Comparison of ENCODE assay signal across 26 cellular contexts in genomic region chr2:44286119-44286883, GRCh38. TPM values are rescaled to one million over a fixed set of nuclear protein-coding genes. Genes with fewer than 3 reads are reported as not detected.
DNase-seq lines count a peak whose midpoint lies in the region; ATAC-seq and TF ChIP-seq lines count a peak whose summit lies in the region.
"Had no signal": no experiment of that assay in that cellular context is flagged by ENCODE, and none has a peak within 500 bp of the region (broad histone marks: within the 10 kb centered on the region; RNA-seq: fewer than 3 reads in every experiment).

No MANE protein-coding gene starts in this region.

- H4K20me1 ChIP-seq in BLaER1, result no peaks in the 10 kb centered on the region
- no peaks in the 10 kb centered on the region for H4K20me1 ChIP-seq in hepatocyte (ENCODE audit: insufficient read depth, poor library complexity, severe bottlenecking)
- H4K20me1 ChIP-seq in mammary epithelial cell (ENCODE audit: insufficient read depth, low read length), result no peaks in the 10 kb centered on the region
- no peaks in the 10 kb centered on the region for H4K20me1 ChIP-seq in smooth muscle cell (ENCODE audit: low read depth)
- H4K20me1 ChIP-seq: BLaER1 treated with 17β-estradiol and CSF1 and Interleukin-3, amounts not matched to agents 10 nM and 100 nM had no signal

- DNase-seq in Panc1 (ENCODE audit: low read depth, low spot score), result no peak
- no peak for DNase-seq in hepatocyte (ENCODE audit: low spot score)
- DNase-seq in mammary epithelial cell, result no peak
- no peak for DNase-seq in COLO668 (lab: John Stamatoyannopoulos, UW; ENCODE audit: unreplicated experiment)
- no peak for DNase-seq in smooth muscle cell (lab: John Stamatoyannopoulos, UW; ENCODE audit: unreplicated experiment)
- DNase-seq in RPMI8226, result no peak
- DNase-seq: CD4-positive, alpha-beta T cell; COR-L47; DMS 273 treated with DMSO at 0.1 percent for 48 hours; DMS79; EL; GDM1; H9; Karpas-422; NCI-H1092; NCI-H1417 treated with DMSO at 0.1 percent for 48 hours; NCI-H187; NCI-H524; NCI-H774; SHP77 had no signal

- WGBS in hepatocyte (ENCODE audit: low lambda C conversion rate, missing lambda C conversion rate), result 96% methylated on average over 26 of the region's 26 CpGs
- 95% methylated on average over 19 of the region's 26 CpGs for WGBS in mammary epithelial cell (ENCODE audit: low coverage, missing lambda C conversion rate)
- 96% methylated on average over 26 of the region's 26 CpGs for WGBS in smooth muscle cell (ENCODE audit: low lambda C conversion rate)

- H3K36me3 Mint-ChIP-seq in nephron (ENCODE audit: low read depth), result peaks cover 3% of the 10 kb centered on the region

- H3K27ac ChIP-seq in BLaER1 (no peak overlapping the region), Panc1 (ENCODE audit: low read length) (peak overlapping the region; percentile 64), hepatocyte (peak overlapping the region; percentile 60), mammary epithelial cell (ENCODE audit: insufficient read depth, low read depth, low read length) (no peak overlapping the region), smooth muscle cell (ENCODE audit: low read depth) (no peak overlapping the region)
- H3K27ac ChIP-seq: BLaER1 treated with 17β-estradiol and CSF1 and Interleukin-3, amounts not matched to agents 10 nM and 100 nM; RWPE1 had no signal

- H3K79me2 ChIP-seq in hepatocyte (no peaks in the 10 kb centered on the region), mammary epithelial cell (ENCODE audit: insufficient read depth, low read length) (no peaks in the 10 kb centered on the region), smooth muscle cell (ENCODE audit: low read depth) (no peaks in the 10 kb centered on the region)

- H3F3A ChIP-seq in smooth muscle cell (ENCODE audit: low read depth), result peaks cover 7% of the 10 kb centered on the region

- CTCF ChIA-PET in Panc1 (lab: Charles Lee), result interaction anchor here (1.2 kb wide), 1 partner anchor 8 kb away, joined by 5 read pairs; no protein-coding TSS in a partner anchor
- CTCF ChIA-PET in mammary epithelial cell (lab: Charles Lee; ENCODE audit: low non-redundant PET), result no interaction called here

- no peak overlapping the region for H2AFZ ChIP-seq in hepatocyte
- no peak overlapping the region for H2AFZ ChIP-seq in mammary epithelial cell (ENCODE audit: low read depth, low read length)
- no peak overlapping the region for H2AFZ ChIP-seq in smooth muscle cell (ENCODE audit: low read depth)

- intact Hi-C loops in Panc1 (cut with micrococcal nuclease; ENCODE audit: unreplicated experiment), result no loop called here
- intact Hi-C loops in mammary epithelial cell (cut with micrococcal nuclease), result no loop called here

- dilution Hi-C loops in mammary epithelial cell (cut with HindIII; ENCODE audit: low sequenced_read_pairs), result no loop called here

- H3K27me3 ChIP-seq in BLaER1 (no peaks in the 10 kb centered on the region), Panc1 (ENCODE audit: control insufficient read depth, insufficient read depth, low read length) (no peaks in the 10 kb centered on the region), hepatocyte (no peaks in the 10 kb centered on the region), mammary epithelial cell (ENCODE audit: insufficient read depth, low read length) (no peaks in the 10 kb centered on the region), smooth muscle cell (ENCODE audit: low read depth) (no peaks in the 10 kb centered on the region)
- H3K27me3 ChIP-seq: BLaER1 treated with 17β-estradiol and CSF1 and Interleukin-3, amounts not matched to agents 10 nM and 100 nM had no signal

- H3K9me3 ChIP-seq in BLaER1 (no peaks in the 10 kb centered on the region), Panc1 (ENCODE audit: control insufficient read depth, insufficient read depth, low read depth, low read length) (no peaks in the 10 kb centered on the region), hepatocyte (ENCODE audit: low read depth) (no peaks in the 10 kb centered on the region), mammary epithelial cell (replicated peaks; ENCODE audit: insufficient read depth, low read length) (no peaks in the 10 kb centered on the region), smooth muscle cell (replicated peaks; ENCODE audit: low read depth) (no peaks in the 10 kb centered on the region)
- H3K9me3 ChIP-seq: BLaER1 treated with 17β-estradiol and CSF1 and Interleukin-3, amounts not matched to agents 10 nM and 100 nM had no signal

- no peak overlapping the region for H3K4me3 ChIP-seq in BLaER1
- no peak overlapping the region for H3K4me3 ChIP-seq in Panc1 (ENCODE audit: low read depth in 2 of 2, low read length in 2 of 2)
- no peak overlapping the region for H3K4me3 ChIP-seq in hepatocyte
- no peak overlapping the region for H3K4me3 ChIP-seq in mammary epithelial cell (replicated peaks in 1 of 3; ENCODE audit: insufficient read depth in 1 of 3, low read depth in 2 of 3, low read length in 3 of 3)
- H3K4me3 ChIP-seq in smooth muscle cell, result no peak overlapping the region
- H3K4me3 ChIP-seq: BLaER1 treated with 17β-estradiol and CSF1 and Interleukin-3, amounts not matched to agents 10 nM and 100 nM; GM12878; GM23338 had no signal

- no peak for TF ChIP-seq CTCF in Panc1 (IDR thresholded peaks at IDR 0.05)
- no peak for TF ChIP-seq CTCF in hepatocyte (IDR thresholded peaks at IDR 0.05; ENCODE audit: poor library complexity)
- TF ChIP-seq CTCF in nephron (IDR thresholded peaks at IDR 0.05; ENCODE audit: unreplicated experiment in 3 of 3), result no peak
- no peak for TF ChIP-seq CTCF in mammary epithelial cell (conservative IDR thresholded peaks at IDR 0.05 in 1 of 2, IDR thresholded peaks at IDR 0.05 in 1 of 2; ENCODE audit: extremely low read depth in 1 of 2, insufficient read depth in 1 of 2, low read depth in 1 of 2, low read length in 2 of 2)
- no peak for TF ChIP-seq CTCF in smooth muscle cell (IDR thresholded peaks at IDR 0.05; ENCODE audit: borderline replicate concordance, insufficient read depth, poor library complexity, severe bottlenecking)

- H3K4me1 ChIP-seq in BLaER1 (peaks cover 20% of the 10 kb centered on the region), Panc1 (ENCODE audit: control insufficient read depth, insufficient read depth, low read length) (0 out of 2 replicates have a peak, but pooled peaks cover 3% of the 10 kb centered on the region), hepatocyte (ENCODE audit: insufficient read depth) (peaks cover 5% of the 10 kb centered on the region), mammary epithelial cell (ENCODE audit: insufficient read depth, low read length) (peaks cover 10% of the 10 kb centered on the region), smooth muscle cell (ENCODE audit: low read depth) (peaks cover 10% of the 10 kb centered on the region)

- H3K9ac ChIP-seq in BLaER1, result no peak overlapping the region
- no peak overlapping the region for H3K9ac ChIP-seq in mammary epithelial cell (ENCODE audit: insufficient read depth, low read length)
- no peak overlapping the region for H3K9ac ChIP-seq in smooth muscle cell (ENCODE audit: low read depth)
- H3K9ac ChIP-seq: BLaER1 treated with 17β-estradiol and CSF1 and Interleukin-3, amounts not matched to agents 10 nM and 100 nM had no signal

- BruUV-seq in Panc1 (replicated peaks; lab: Mats Ljungman, UMichigan) (no TSS peak), mammary epithelial cell (replicated peaks; lab: Mats Ljungman, UMichigan) (no TSS peak)

- no peaks in the 10 kb centered on the region for H3K36me3 ChIP-seq in BLaER1
- no peaks in the 10 kb centered on the region for H3K36me3 ChIP-seq in Panc1 (ENCODE audit: control insufficient read depth, insufficient read depth, low read length)
- no peaks in the 10 kb centered on the region for H3K36me3 ChIP-seq in hepatocyte (replicated peaks; ENCODE audit: insufficient read depth, low read depth)
- H3K36me3 ChIP-seq in mammary epithelial cell (ENCODE audit: insufficient read depth, low read length), result no peaks in the 10 kb centered on the region
- no peaks in the 10 kb centered on the region for H3K36me3 ChIP-seq in smooth muscle cell (ENCODE audit: low read depth)
- H3K36me3 ChIP-seq: BLaER1 treated with 17β-estradiol and CSF1 and Interleukin-3, amounts not matched to agents 10 nM and 100 nM had no signal

- no peaks in the 10 kb centered on the region for H3K9me3 Mint-ChIP-seq in nephron
- H3K9me3 Mint-ChIP-seq: CD4-positive, alpha-beta T cell; GM23338; H9 had no signal

- no peak; the same call in 1 of the 2 replicates for ATAC-seq in Panc1
- ATAC-seq: GM12878, GM23338 had no signal

- H3K4me1 Mint-ChIP-seq in nephron, result peaks cover 7% of the 10 kb centered on the region

- H3K4me3 Mint-ChIP-seq in nephron, result no peak overlapping the region
- H3K4me3 Mint-ChIP-seq: CD4-positive, alpha-beta T cell; GM23338; H9 had no signal

- H3K4me2 ChIP-seq in BLaER1 (peak overlapping the region; percentile 34), hepatocyte (no peak overlapping the region), mammary epithelial cell (ENCODE audit: insufficient read depth, low read depth, low read length) (no peak overlapping the region), smooth muscle cell (no peak overlapping the region)
- H3K4me2 ChIP-seq: GM23338 had no signal

- in situ Hi-C loops in Panc1 (cut with HindIII; ENCODE audit: low pct_unique_long_range_greater_than_20kb, low sequenced_read_pairs), result no loop called here
- in situ Hi-C loops in mammary epithelial cell (cut with MboI; ENCODE audit: low sequenced_read_pairs in 2 of 2), result no loop called here

- no peaks in the 10 kb centered on the region for H3K9me2 ChIP-seq in hepatocyte (replicated peaks; ENCODE audit: insufficient read depth)

- H3K27ac Mint-ChIP-seq in nephron, result peak overlapping the region in 2 of 3 experiments; percentile 4 to 31
- H3K27ac Mint-ChIP-seq: CD4-positive, alpha-beta T cell; GM23338; H9 had no signal

- POLR2A ChIA-PET in Panc1 (lab: Charles Lee), result interaction anchor here (1.0 kb wide), 1 partner anchor 9 kb away, joined by 6 read pairs; no protein-coding TSS in a partner anchor

- no peaks in the 10 kb centered on the region for H3K27me3 Mint-ChIP-seq in nephron (ENCODE audit: low read depth)

RNA-seq across cellular contexts. Expression of gene SLC3A1, which starts 11.0 kb away (rescaled TPM):
- total RNA-seq in Panc1 (2021; ENCODE audit: unreplicated experiment) (0.26 TPM), hepatocyte (32.1 and 45.2 TPM in 2 replicates), mammary epithelial cell (not detected), smooth muscle cell (not detected in 2 replicates)
- not detected for polyA plus RNA-seq in Panc1 (2012; ENCODE audit: insufficient read length)
- polyA plus RNA-seq in hepatocyte (10.5 and 20.1 TPM in 2 replicates), mammary epithelial cell (not detected), smooth muscle cell (0.13 and 0.86 TPM in 2 replicates)
- polyA minus RNA-seq in mammary epithelial cell, result not detected
- total RNA-seq: GM12878 had no signal

Comparison
In these comparisons a context has a peak if more than half of its experiments do, and no peak if none do; other contexts are left out.
1. H3K27ac ChIP-seq: peak in Panc1 (single experiment) and hepatocyte (single experiment); none in BLaER1 (single experiment), mammary epithelial cell (single experiment) and smooth muscle cell (single experiment).
2. RNA of gene SLC3A1, which starts 11.0 kb away (total RNA-seq): 32.1 to 45.2 TPM in hepatocyte; 0.26 TPM in Panc1 (single experiment), not detected in mammary epithelial cell and not detected in smooth muscle cell; every median in the first group is over 10 times any median in the second.